In the genomic region with DNA sequence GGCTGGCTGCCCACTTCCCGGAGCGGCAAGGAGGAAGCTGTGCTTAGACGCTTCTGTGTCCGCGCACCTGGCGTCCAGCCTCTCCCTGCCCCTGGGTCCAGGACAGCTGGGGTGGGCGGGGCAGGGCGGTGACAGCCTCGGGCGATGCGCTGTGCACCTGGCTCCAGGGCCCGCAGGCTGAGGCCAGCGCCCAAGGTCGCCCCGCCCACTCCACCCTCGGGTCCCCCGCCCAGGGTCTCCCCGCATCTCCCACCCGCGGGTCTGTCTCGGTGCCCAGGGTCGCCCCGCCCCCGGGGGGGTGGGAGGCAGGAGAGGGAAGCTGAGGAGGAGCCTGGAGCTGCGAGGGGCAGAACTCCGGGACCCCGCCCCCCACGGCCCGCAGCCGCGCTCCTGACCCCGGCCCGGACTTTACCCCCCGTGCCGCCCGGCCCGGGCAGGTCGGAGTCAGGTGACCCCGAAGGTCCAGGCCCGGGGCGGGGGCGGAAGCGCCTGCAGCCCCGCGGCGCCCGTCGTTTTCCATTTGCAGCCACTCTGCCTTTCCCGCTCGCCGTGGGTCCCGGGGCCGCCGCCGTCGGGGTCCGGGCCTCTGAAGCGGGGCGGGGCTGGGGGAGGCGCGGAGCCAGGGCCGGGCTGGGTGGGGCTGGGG, we compare ENCODE assay signal across 1 cellular context.
TF ChIP-seq lines count a peak whose summit lies in the region.

A gene with protein sequence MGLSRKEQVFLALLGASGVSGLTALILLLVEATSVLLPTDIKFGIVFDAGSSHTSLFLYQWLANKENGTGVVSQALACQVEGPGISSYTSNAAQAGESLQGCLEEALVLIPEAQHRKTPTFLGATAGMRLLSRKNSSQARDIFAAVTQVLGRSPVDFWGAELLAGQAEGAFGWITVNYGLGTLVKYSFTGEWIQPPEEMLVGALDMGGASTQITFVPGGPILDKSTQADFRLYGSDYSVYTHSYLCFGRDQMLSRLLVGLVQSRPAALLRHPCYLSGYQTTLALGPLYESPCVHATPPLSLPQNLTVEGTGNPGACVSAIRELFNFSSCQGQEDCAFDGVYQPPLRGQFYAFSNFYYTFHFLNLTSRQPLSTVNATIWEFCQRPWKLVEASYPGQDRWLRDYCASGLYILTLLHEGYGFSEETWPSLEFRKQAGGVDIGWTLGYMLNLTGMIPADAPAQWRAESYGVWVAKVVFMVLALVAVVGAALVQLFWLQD (minus strand): TSS at position 69 of the 646 bp plus-strand sequence. CDS start 3,072 bp downstream, outside the sequence.

TF ChIP-seq in HEK293, 187 proteins besides CTCF, POLR2A, EP300 and RAD21 (continued from another document):
- TF ChIP-seq, protein P1, sequence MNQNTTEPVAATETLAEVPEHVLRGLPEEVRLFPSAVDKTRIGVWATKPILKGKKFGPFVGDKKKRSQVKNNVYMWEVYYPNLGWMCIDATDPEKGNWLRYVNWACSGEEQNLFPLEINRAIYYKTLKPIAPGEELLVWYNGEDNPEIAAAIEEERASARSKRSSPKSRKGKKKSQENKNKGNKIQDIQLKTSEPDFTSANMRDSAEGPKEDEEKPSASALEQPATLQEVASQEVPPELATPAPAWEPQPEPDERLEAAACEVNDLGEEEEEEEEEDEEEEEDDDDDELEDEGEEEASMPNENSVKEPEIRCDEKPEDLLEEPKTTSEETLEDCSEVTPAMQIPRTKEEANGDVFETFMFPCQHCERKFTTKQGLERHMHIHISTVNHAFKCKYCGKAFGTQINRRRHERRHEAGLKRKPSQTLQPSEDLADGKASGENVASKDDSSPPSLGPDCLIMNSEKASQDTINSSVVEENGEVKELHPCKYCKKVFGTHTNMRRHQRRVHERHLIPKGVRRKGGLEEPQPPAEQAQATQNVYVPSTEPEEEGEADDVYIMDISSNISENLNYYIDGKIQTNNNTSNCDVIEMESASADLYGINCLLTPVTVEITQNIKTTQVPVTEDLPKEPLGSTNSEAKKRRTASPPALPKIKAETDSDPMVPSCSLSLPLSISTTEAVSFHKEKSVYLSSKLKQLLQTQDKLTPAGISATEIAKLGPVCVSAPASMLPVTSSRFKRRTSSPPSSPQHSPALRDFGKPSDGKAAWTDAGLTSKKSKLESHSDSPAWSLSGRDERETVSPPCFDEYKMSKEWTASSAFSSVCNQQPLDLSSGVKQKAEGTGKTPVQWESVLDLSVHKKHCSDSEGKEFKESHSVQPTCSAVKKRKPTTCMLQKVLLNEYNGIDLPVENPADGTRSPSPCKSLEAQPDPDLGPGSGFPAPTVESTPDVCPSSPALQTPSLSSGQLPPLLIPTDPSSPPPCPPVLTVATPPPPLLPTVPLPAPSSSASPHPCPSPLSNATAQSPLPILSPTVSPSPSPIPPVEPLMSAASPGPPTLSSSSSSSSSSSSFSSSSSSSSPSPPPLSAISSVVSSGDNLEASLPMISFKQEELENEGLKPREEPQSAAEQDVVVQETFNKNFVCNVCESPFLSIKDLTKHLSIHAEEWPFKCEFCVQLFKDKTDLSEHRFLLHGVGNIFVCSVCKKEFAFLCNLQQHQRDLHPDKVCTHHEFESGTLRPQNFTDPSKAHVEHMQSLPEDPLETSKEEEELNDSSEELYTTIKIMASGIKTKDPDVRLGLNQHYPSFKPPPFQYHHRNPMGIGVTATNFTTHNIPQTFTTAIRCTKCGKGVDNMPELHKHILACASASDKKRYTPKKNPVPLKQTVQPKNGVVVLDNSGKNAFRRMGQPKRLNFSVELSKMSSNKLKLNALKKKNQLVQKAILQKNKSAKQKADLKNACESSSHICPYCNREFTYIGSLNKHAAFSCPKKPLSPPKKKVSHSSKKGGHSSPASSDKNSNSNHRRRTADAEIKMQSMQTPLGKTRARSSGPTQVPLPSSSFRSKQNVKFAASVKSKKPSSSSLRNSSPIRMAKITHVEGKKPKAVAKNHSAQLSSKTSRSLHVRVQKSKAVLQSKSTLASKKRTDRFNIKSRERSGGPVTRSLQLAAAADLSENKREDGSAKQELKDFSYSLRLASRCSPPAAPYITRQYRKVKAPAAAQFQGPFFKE (tag by site-specific recombination; IDR thresholded peaks at IDR 0.05; ENCODE audit: borderline replicate concordance): no peak
- no peak for TF ChIP-seq ZNF175 (tag by site-specific recombination; IDR thresholded peaks at IDR 0.05)
- TF ChIP-seq ZSCAN30 (tag by site-specific recombination; IDR thresholded peaks at IDR 0.05): peak; percentile 28; the same call in 1 of the 2 replicates
- peak; percentile 93 for TF ChIP-seq KLF9 (tag by site-specific recombination; IDR thresholded peaks at IDR 0.05; ENCODE audit: low read depth)
- TF ChIP-seq, protein P2, sequence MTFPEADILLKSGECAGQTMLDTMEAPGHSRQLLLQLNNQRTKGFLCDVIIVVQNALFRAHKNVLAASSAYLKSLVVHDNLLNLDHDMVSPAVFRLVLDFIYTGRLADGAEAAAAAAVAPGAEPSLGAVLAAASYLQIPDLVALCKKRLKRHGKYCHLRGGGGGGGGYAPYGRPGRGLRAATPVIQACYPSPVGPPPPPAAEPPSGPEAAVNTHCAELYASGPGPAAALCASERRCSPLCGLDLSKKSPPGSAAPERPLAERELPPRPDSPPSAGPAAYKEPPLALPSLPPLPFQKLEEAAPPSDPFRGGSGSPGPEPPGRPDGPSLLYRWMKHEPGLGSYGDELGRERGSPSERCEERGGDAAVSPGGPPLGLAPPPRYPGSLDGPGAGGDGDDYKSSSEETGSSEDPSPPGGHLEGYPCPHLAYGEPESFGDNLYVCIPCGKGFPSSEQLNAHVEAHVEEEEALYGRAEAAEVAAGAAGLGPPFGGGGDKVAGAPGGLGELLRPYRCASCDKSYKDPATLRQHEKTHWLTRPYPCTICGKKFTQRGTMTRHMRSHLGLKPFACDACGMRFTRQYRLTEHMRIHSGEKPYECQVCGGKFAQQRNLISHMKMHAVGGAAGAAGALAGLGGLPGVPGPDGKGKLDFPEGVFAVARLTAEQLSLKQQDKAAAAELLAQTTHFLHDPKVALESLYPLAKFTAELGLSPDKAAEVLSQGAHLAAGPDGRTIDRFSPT (tag by site-specific recombination; IDR thresholded peaks at IDR 0.05): peak; percentile 67
- TF ChIP-seq ZNF133 (tag by site-specific recombination; IDR thresholded peaks at IDR 0.05): no peak
- peak; percentile 93 for TF ChIP-seq SP3 (tag by site-specific recombination; IDR thresholded peaks at IDR 0.05)
- peak; percentile 89 for TF ChIP-seq KLF8 (tag by site-specific recombination; IDR thresholded peaks at IDR 0.05)
- peak; percentile 93 for TF ChIP-seq ZFHX2 (tag by site-specific recombination; conservative IDR thresholded peaks at IDR 0.05)
- no peak for TF ChIP-seq ZNF701 (tag by site-specific recombination; IDR thresholded peaks at IDR 0.05)
- no peak for TF ChIP-seq ZNF19 (tag by site-specific recombination; IDR thresholded peaks at IDR 0.05; ENCODE audit: low read depth)
- TF ChIP-seq KLF1 (tag by site-specific recombination; IDR thresholded peaks at IDR 0.05): peak; percentile 98
- TF ChIP-seq, protein P3, sequence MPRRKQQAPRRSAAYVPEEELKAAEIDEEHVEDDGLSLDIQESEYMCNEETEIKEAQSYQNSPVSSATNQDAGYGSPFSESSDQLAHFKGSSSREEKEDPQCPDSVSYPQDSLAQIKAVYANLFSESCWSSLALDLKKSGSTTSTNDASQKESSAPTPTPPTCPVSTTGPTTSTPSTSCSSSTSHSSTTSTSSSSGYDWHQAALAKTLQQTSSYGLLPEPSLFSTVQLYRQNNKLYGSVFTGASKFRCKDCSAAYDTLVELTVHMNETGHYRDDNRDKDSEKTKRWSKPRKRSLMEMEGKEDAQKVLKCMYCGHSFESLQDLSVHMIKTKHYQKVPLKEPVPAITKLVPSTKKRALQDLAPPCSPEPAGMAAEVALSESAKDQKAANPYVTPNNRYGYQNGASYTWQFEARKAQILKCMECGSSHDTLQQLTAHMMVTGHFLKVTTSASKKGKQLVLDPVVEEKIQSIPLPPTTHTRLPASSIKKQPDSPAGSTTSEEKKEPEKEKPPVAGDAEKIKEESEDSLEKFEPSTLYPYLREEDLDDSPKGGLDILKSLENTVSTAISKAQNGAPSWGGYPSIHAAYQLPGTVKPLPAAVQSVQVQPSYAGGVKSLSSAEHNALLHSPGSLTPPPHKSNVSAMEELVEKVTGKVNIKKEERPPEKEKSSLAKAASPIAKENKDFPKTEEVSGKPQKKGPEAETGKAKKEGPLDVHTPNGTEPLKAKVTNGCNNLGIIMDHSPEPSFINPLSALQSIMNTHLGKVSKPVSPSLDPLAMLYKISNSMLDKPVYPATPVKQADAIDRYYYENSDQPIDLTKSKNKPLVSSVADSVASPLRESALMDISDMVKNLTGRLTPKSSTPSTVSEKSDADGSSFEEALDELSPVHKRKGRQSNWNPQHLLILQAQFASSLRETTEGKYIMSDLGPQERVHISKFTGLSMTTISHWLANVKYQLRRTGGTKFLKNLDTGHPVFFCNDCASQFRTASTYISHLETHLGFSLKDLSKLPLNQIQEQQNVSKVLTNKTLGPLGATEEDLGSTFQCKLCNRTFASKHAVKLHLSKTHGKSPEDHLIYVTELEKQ (tag by site-specific recombination; IDR thresholded peaks at IDR 0.05; ENCODE audit: borderline replicate concordance): no peak
- TF ChIP-seq ZNF571 (tag by site-specific recombination; IDR thresholded peaks at IDR 0.05): no peak
- no peak for TF ChIP-seq TRIM28 (IDR thresholded peaks at IDR 0.05; ENCODE audit: borderline replicate concordance, low read length)
- TF ChIP-seq KLF10 (tag by site-specific recombination; IDR thresholded peaks at IDR 0.05): peak; percentile 70; the same call in 1 of the 2 replicates
- no peak for TF ChIP-seq ZSCAN16 (tag by site-specific recombination; IDR thresholded peaks at IDR 0.05)
- no peak for TF ChIP-seq YY2 (tag by site-specific recombination; IDR thresholded peaks at IDR 0.05)
- peak; percentile 35; the same call in 1 of the 2 replicates for TF ChIP-seq ZNF335 (tag by site-specific recombination; conservative IDR thresholded peaks at IDR 0.05)
- TF ChIP-seq ZNF529 (tag by site-specific recombination; IDR thresholded peaks at IDR 0.05; ENCODE audit: insufficient replicate concordance): no peak
- no peak for TF ChIP-seq ZNF23 (tag by site-specific recombination; IDR thresholded peaks at IDR 0.05; ENCODE audit: borderline replicate concordance)
- no peak for TF ChIP-seq TCF7L2 (IDR thresholded peaks at IDR 0.05; ENCODE audit: borderline replicate concordance, low read depth, low read length)
- TF ChIP-seq IKZF3 (tag by site-specific recombination; IDR thresholded peaks at IDR 0.05): 0 out of 2 replicates have a peak, but pooled peaks have one; percentile 16
- peak; percentile 55; the same call in 1 of the 2 replicates for TF ChIP-seq ZNF423 (tag by site-specific recombination; IDR thresholded peaks at IDR 0.05)
